In the genomic region with DNA sequence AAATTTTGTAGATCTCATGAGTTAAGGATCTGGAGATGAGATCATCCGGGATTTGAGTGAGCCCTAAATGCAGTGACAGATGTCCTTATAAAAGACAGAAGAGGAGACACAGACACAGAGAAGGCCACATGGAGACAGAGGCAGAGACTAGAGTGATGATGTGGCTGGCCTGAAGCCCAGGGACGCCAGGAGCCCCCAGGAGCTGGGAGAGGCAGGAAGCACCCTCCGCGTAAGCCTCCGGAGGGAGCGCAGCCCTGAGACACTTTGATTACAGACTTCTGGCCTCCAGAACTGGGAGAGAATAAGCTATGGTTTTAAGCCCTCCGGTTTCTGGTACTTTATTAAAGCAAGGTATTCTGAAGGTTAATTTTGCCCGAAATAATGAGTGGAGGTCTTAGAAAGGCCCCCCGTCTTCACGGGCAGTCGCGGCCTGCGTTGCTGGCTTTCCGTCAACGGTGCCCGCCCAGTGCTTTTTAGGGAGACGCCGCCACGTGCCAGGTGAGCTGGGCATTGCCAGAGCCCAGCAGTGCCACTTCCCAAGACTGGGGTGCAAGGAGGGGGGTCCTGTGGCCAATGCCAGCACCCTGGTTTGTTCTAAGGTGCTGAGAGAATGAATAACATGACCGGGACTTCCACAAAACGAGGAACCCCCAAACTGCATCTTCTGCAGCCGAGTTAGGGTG, we compare ENCODE assay signal across 30 cellular contexts. TPM values are rescaled to one million over a fixed set of nuclear protein-coding genes. Genes with fewer than 3 reads are reported as not detected.
DNase-seq lines count a peak whose midpoint lies in the region; ATAC-seq, FAIRE-seq and TF ChIP-seq lines count a peak whose summit lies in the region.
"Had no signal": no experiment of that assay in that cellular context is flagged by ENCODE, and none has a peak within 500 bp of the region (broad histone marks: within the 10 kb centered on the region; RNA-seq: fewer than 3 reads in every experiment).

No MANE protein-coding gene starts in this region.

- peak overlapping the region; percentile 94 for H3K27ac Mint-ChIP-seq in nephron progenitor cell
- peak overlapping the region in 1 of 2 donors; percentile 63 for H3K27ac Mint-ChIP-seq in activated naive CD4-positive, alpha-beta T cell treated with anti-CD3 and anti-CD28 coated beads, Interleukin-2, amount 50 U/mL, for 72 hours

- H3K36me3 Mint-ChIP-seq in nephron progenitor cell (ENCODE audit: low read depth): peaks cover 55% of the 10 kb centered on the region
- H3K36me3 Mint-ChIP-seq in activated naive CD4-positive, alpha-beta T cell treated with anti-CD3 and anti-CD28 coated beads, Interleukin-2, amount 50 U/mL, for 72 hours: peaks cover 11 to 17% of the 10 kb centered on the region in 2 donors

- TF ChIP-seq RAD21 in H1 (IDR thresholded peaks at IDR 0.05 in 1 of 2, conservative IDR thresholded peaks at IDR 0.05 in 1 of 2; ENCODE audit: low read depth in 2 of 2, low read length in 2 of 2): no peak

- DNase-seq in A673 (ENCODE audit: low spot score): peak; percentile 90
- no peak for DNase-seq in H1 (ENCODE audit: low read depth in 1 of 2, low spot score in 2 of 2)
- no peak for DNase-seq in nephron progenitor cell
- no peak for DNase-seq in activated naive CD4-positive, alpha-beta T cell treated with anti-CD3 and anti-CD28 coated beads, Interleukin-2, amount 50 U/mL, for 72 hours (ENCODE audit: low spot score in 2 of 2)
- DNase-seq in germinal center (ENCODE audit: low spot score): no peak
- DNase-seq in ovary: no peak
- DNase-seq: activated naive CD4-positive, alpha-beta T cell treated with Interleukin-2 at 50 U/mL for 16 hours; activated T-cell treated with anti-CD3 and anti-CD28 coated beads, Interleukin-2, amount 50 U/mL, for 1 hour; anterior cingulate cortex; caudate nucleus; DMS 273 treated with DMSO at 0.1 percent for 48 hours; hypothalamus; Karpas-422; lower lobe of right lung; NCI-H1048; NCI-H2029; NCI-H2227 treated with DMSO at 0.1 percent for 48 hours; NCI-H774; occipital lobe; SHP77; stimulated activated CD8-positive, alpha-beta memory T cell treated with anti-CD3 and anti-CD28 coated beads, Interleukin-4, amount 100 ng/mL, for 48 hours; SW 1271 had no signal

- H4K8ac ChIP-seq in H1 (ENCODE audit: extremely low read depth, insufficient read depth, low read length): peak overlapping the region; percentile 38; the same call in 1 of the 2 replicates

- H3K14ac ChIP-seq in H1 (ENCODE audit: insufficient read length): no peak overlapping the region

- no peak overlapping the region for H2BK5ac ChIP-seq in H1 (ENCODE audit: low read depth, low read length)

- H3K4me1 ChIP-seq in A673 (ENCODE audit: insufficient read depth, low read length, poor library complexity, severe bottlenecking): peaks cover 15% of the 10 kb centered on the region
- H3K4me1 ChIP-seq in HEK293 (ENCODE audit: control insufficient read depth, insufficient read depth, low read length): no peaks in the 10 kb centered on the region
- H3K4me1 ChIP-seq in H1 (replicated peaks in 1 of 4; ENCODE audit: control insufficient read depth in 3 of 4, insufficient read depth in 4 of 4, low read length in 3 of 4): peaks cover 0 to 8% (median 3%) of the 10 kb centered on the region in 4 experiments; a peak in 4 of 7 replicates
- no peaks in the 10 kb centered on the region for H3K4me1 ChIP-seq in ovary (ENCODE audit: insufficient read depth)

- H3K23ac ChIP-seq in H1 (ENCODE audit: insufficient read length): no peak overlapping the region

- no peaks in the 10 kb centered on the region for H3K9me3 ChIP-seq in A673 (ENCODE audit: low read depth, low read length, poor library complexity, severe bottlenecking)
- H3K9me3 ChIP-seq in HEK293 (ENCODE audit: control insufficient read depth, insufficient read depth, low read depth, low read length): no peaks in the 10 kb centered on the region
- H3K9me3 ChIP-seq in H1 (ENCODE audit: insufficient read depth in 2 of 2, low read depth in 1 of 2, low read length in 1 of 2): no peaks in the 10 kb centered on the region
- no peaks in the 10 kb centered on the region for H3K9me3 ChIP-seq in ovary
- H3K9me3 ChIP-seq: A549, lower lobe of right lung had no signal

- no peak overlapping the region for H3K4me3 Mint-ChIP-seq in nephron progenitor cell
- H3K4me3 Mint-ChIP-seq: CD14-positive monocyte had no signal

- no peak overlapping the region for H3K4me2 ChIP-seq in H1 (ENCODE audit: insufficient read depth in 1 of 2, low read depth in 2 of 2, low read length in 2 of 2)
- H3K4me2 ChIP-seq: A549 had no signal

- H3K79me1 ChIP-seq in H1 (ENCODE audit: low read depth, low read length): peaks cover 20% of the 10 kb centered on the region

- no peak overlapping the region for H4K5ac ChIP-seq in H1 (ENCODE audit: insufficient read length, low read depth, low read length)

- TF ChIP-seq POLR2A in H1 (IDR thresholded peaks at IDR 0.05; ENCODE audit: control extremely low read depth in 1 of 2, low read depth in 2 of 2, low read length in 2 of 2): no peak
- TF ChIP-seq POLR2A in ovary (IDR thresholded peaks at IDR 0.05): no peak

- H2BK20ac ChIP-seq in H1 (ENCODE audit: low read length): no peak overlapping the region

- H4K91ac ChIP-seq in H1 (replicated peaks; ENCODE audit: insufficient read length, low read length): no peak overlapping the region

- intact Hi-C loops in A673 (cut with micrococcal nuclease; ENCODE audit: unreplicated experiment) (no loop called here), ovary (cut with DNase I) (no loop called here)

- H3K56ac ChIP-seq in H1 (replicated peaks; ENCODE audit: insufficient read length, low read depth, low read length): no peak overlapping the region

- H3K27me3 Mint-ChIP-seq in nephron progenitor cell (ENCODE audit: low read depth, poor library complexity): no peaks in the 10 kb centered on the region

- no peak for FAIRE-seq in H1 (lab: Jason Lieb, UNC)
- FAIRE-seq: A549, HTR-8/SVneo, islet of Langerhans had no signal

- no peak overlapping the region for H2AK5ac ChIP-seq in H1 (ENCODE audit: low read depth, low read length)

- no peak overlapping the region for H2BK15ac ChIP-seq in H1 (ENCODE audit: low read length)

- peaks cover 11% of the 10 kb centered on the region for H3K4me1 Mint-ChIP-seq in nephron progenitor cell

- 92% methylated on average over 22 of the region's 22 CpGs; no CpG with 5 or more reads in 1 of the 2 experiments for WGBS in H1 (ENCODE audit: extremely low coverage in 1 of 2, insufficient coverage in 1 of 2, insufficient read length in 1 of 2, insufficient replicate concordance in 2 of 2, low coverage in 1 of 2, low lambda C conversion rate in 2 of 2, missing lambda C conversion rate in 1 of 2), 2 experiments
- WGBS in ovary, 3 donors: 92 to 94% (median 92%) methylated on average over 22 of the region's 22 CpGs

- no peak overlapping the region for H2BK12ac ChIP-seq in H1 (ENCODE audit: low read depth, low read length)

- H3K9ac ChIP-seq in H1 (replicated peaks in 1 of 4; ENCODE audit: extremely low read depth in 1 of 4, low read depth in 3 of 4, low read length in 3 of 4): no peak overlapping the region

- H2AFZ ChIP-seq in H1 (ENCODE audit: low read length): no peak overlapping the region

- H3K27ac ChIP-seq in A673 (ENCODE audit: low read depth, low read length, poor library complexity, severe bottlenecking): peak overlapping the region; percentile 61
- H3K27ac ChIP-seq in HEK293 (ENCODE audit: extremely low read depth, low read depth, low read length): no peak overlapping the region
- no peak overlapping the region for H3K27ac ChIP-seq in H1 (ENCODE audit: low read depth, low read length)
- H3K27ac ChIP-seq in ovary: no peak overlapping the region
- H3K27ac ChIP-seq: A549, dorsolateral prefrontal cortex, epithelial cell of prostate, lower lobe of right lung had no signal

- H3K27me3 ChIP-seq in A673 (replicated peaks; ENCODE audit: insufficient read depth, low read depth, low read length, poor library complexity) (no peaks in the 10 kb centered on the region), H1 (replicated peaks in 1 of 4; ENCODE audit: control insufficient read depth in 3 of 4, extremely low read depth in 1 of 4, insufficient read depth in 3 of 4, low read length in 3 of 4) (no peaks in the 10 kb centered on the region), ovary (no peaks in the 10 kb centered on the region)
- H3K27me3 ChIP-seq: dorsolateral prefrontal cortex had no signal

- H3K36me3 ChIP-seq in A673 (ENCODE audit: insufficient read depth, low read length, poor library complexity, severe bottlenecking) (peaks cover 28% of the 10 kb centered on the region), HEK293 (ENCODE audit: control insufficient read depth in 2 of 2, insufficient read depth in 1 of 2, low read length in 2 of 2) (peaks cover 20 to 42% of the 10 kb centered on the region in 2 experiments), H1 (ENCODE audit: control insufficient read depth in 2 of 4, insufficient read depth in 4 of 4, low read length in 3 of 4) (peaks cover 7 to 60% (median 27%) of the 10 kb centered on the region in 4 experiments; a peak in 7 of 8 replicates), ovary (no peaks in the 10 kb centered on the region)

- no peak overlapping the region for H2BK120ac ChIP-seq in H1 (replicated peaks; ENCODE audit: low read depth, low read length)

- CTCF ChIA-PET in A673 (lab: Charles Lee) (no interaction called here), HEK293 (lab: Yijun Ruan, JAX) (no interaction called here), H1 (lab: Charles Lee; ENCODE audit: partially characterized antibody) (no interaction called here)

- no peaks in the 10 kb centered on the region for H3K9me3 Mint-ChIP-seq in nephron progenitor cell
- H3K9me3 Mint-ChIP-seq in activated naive CD4-positive, alpha-beta T cell treated with anti-CD3 and anti-CD28 coated beads, Interleukin-2, amount 50 U/mL, for 72 hours: no peaks in the 10 kb centered on the region

- H3K4me3 ChIP-seq in A673 (ENCODE audit: low read depth, low read length, poor library complexity, severe bottlenecking) (peak overlapping the region; percentile 8), HEK293 (ENCODE audit: low read depth, low read length) (no peak overlapping the region), H1 (ENCODE audit: extremely low read depth in 1 of 4, insufficient read depth in 2 of 4, low read depth in 3 of 4, low read length in 4 of 4) (no peak overlapping the region), ovary (no peak overlapping the region)
- H3K4me3 ChIP-seq: A549, dorsolateral prefrontal cortex, lower lobe of right lung had no signal

- POLR2A ChIA-PET in A673 (lab: Charles Lee; ENCODE audit: low non-redundant PET) (no interaction called here), HEK293 (lab: Yijun Ruan, JAX) (no interaction called here), H1 (lab: Charles Lee; ENCODE audit: partially characterized antibody) (no interaction called here)

- no peak for ATAC-seq in HG02623 (IDR thresholded peaks at IDR 0.05; ENCODE audit: unreplicated experiment)
- no peak for ATAC-seq in activated naive CD4-positive, alpha-beta T cell treated with anti-CD3 and anti-CD28 coated beads, Interleukin-2, amount 50 U/mL, for 72 hours

- TF ChIP-seq EP300 in H1 (IDR thresholded peaks at IDR 0.05; ENCODE audit: borderline replicate concordance in 1 of 2, low read depth in 2 of 2, low read length in 2 of 2): no peak
- TF ChIP-seq EP300 in ovary (IDR thresholded peaks at IDR 0.05): no peak

- H3K23me2 ChIP-seq in H1 (ENCODE audit: low read depth, low read length): no peaks in the 10 kb centered on the region

- peaks cover 11 to 19% of the 10 kb centered on the region in 2 experiments for H4K20me1 ChIP-seq in H1 (replicated peaks in 1 of 2; ENCODE audit: control insufficient read depth in 1 of 2, insufficient read depth in 2 of 2, low read length in 2 of 2)

- no peak overlapping the region for H3K18ac ChIP-seq in H1 (ENCODE audit: extremely low read depth, low read length)

- H3K79me2 ChIP-seq in H1 (ENCODE audit: control insufficient read depth in 1 of 2, insufficient read depth in 2 of 2, low read length in 2 of 2): peaks cover 0 to 90% of the 10 kb centered on the region in 2 experiments; a peak in 3 of 4 replicates

- no peak for TF ChIP-seq CTCF in A673 (conservative IDR thresholded peaks at IDR 0.05; ENCODE audit: low read depth, low read length)
- TF ChIP-seq CTCF in HEK293 (tag by site-specific recombination; IDR thresholded peaks at IDR 0.05): no peak
- TF ChIP-seq CTCF in H1 (IDR thresholded peaks at IDR 0.05; ENCODE audit: control extremely low read depth in 1 of 3, insufficient read depth in 1 of 3, low read depth in 1 of 3, low read length in 3 of 3): no peak
- TF ChIP-seq CTCF in nephron progenitor cell (IDR thresholded peaks at IDR 0.05): no peak
- no peak for TF ChIP-seq CTCF in ovary (IDR thresholded peaks at IDR 0.05)

- H3K4ac ChIP-seq in H1 (replicated peaks; ENCODE audit: insufficient read length, low read depth, low read length): no peak overlapping the region

- no TSS peak for BruUV-seq in A673 (replicated peaks; lab: Mats Ljungman, UMichigan)

RNA-seq across cellular contexts. Expression of gene DHRSX, which starts 8.1 kb away (rescaled TPM):
- total RNA-seq in A673 (2021): 28.1 and 30.2 TPM in 2 replicates
- 29.1 and 35.1 TPM in 2 replicates for total RNA-seq in H1 (2021; fragmentation: NEBNext Ultra II Directional; extraction: Animal tissue kit (Norgen Biotek cat#: 25700))
- polyA plus RNA-seq in H1 (2011; rRNA removed): 43.4 and 46.8 TPM in 2 replicates
- 36.5 TPM for polyA plus RNA-seq in H1 (2011; cell fraction: cytosol; rRNA removed)
- 54.8 TPM for polyA plus RNA-seq in H1 (2011; cell fraction: nucleus; rRNA removed)
- polyA plus RNA-seq in H1 (2012, experiment 1 of 2): 29.2 to 34.0 TPM (median 33.8 TPM) in 4 replicates
- 30.9 TPM for polyA plus RNA-seq in H1 (2012, experiment 2 of 2)
- 22.1 TPM for polyA plus RNA-seq in H1 (2013, experiment 1 of 2)
- 23.6 TPM for polyA plus RNA-seq in H1 (2013, experiment 2 of 2)
- 51.6 and 57.5 TPM in 2 replicates for polyA minus RNA-seq in H1 (2011; rRNA and poly(A)+ RNA removed)
- 15.0 TPM for polyA minus RNA-seq in H1 (2011; cell fraction: cytosol; rRNA and poly(A)+ RNA removed)
- 45.8 TPM for polyA minus RNA-seq in H1 (2011; cell fraction: nucleus; rRNA and poly(A)+ RNA removed)
- total RNA-seq in activated naive CD4-positive, alpha-beta T cell treated with anti-CD3 and anti-CD28 coated beads, Interleukin-2, amount 50 U/mL, for 72 hours: 10 to 100 TPM; 16.4 to 16.6 TPM
- total RNA-seq in ovary: 10 to 100 TPM; 12.2 to 25.9 (median 20.4) TPM
- 10 to 100 TPM; 19.0 to 23.1 TPM for polyA plus RNA-seq in ovary

RNA-seq across cellular contexts. Expression of gene ZBED1, which starts 8.1 kb away (rescaled TPM):
- total RNA-seq in A673 (2021): 37.6 and 46.5 TPM in 2 replicates
- total RNA-seq in H1 (2021; fragmentation: NEBNext Ultra II Directional; extraction: Animal tissue kit (Norgen Biotek cat#: 25700)): 45.8 and 46.4 TPM in 2 replicates
- 28.5 and 41.4 TPM in 2 replicates for polyA plus RNA-seq in H1 (2011; rRNA removed)
- polyA plus RNA-seq in H1 (2011; cell fraction: cytosol; rRNA removed): 33.4 TPM
- polyA plus RNA-seq in H1 (2011; cell fraction: nucleus; rRNA removed): 34.7 TPM
- polyA plus RNA-seq in H1 (2012, experiment 1 of 2): 23.6 to 30.7 TPM (median 29.1 TPM) in 4 replicates
- polyA plus RNA-seq in H1 (2012, experiment 2 of 2): 29.3 TPM
- polyA plus RNA-seq in H1 (2013, experiment 1 of 2): 19.5 TPM
- 17.9 TPM for polyA plus RNA-seq in H1 (2013, experiment 2 of 2)
- polyA minus RNA-seq in H1 (2011; rRNA and poly(A)+ RNA removed): 29.9 and 30.2 TPM in 2 replicates
- polyA minus RNA-seq in H1 (2011; cell fraction: cytosol; rRNA and poly(A)+ RNA removed): 40.1 TPM
- polyA minus RNA-seq in H1 (2011; cell fraction: nucleus; rRNA and poly(A)+ RNA removed): 31.7 TPM
- total RNA-seq in activated naive CD4-positive, alpha-beta T cell treated with anti-CD3 and anti-CD28 coated beads, Interleukin-2, amount 50 U/mL, for 72 hours: 10 to 100 TPM; 19.2 to 33.4 TPM
- 10 to 100 TPM; 23.4 to 39.0 (median 25.9) TPM for total RNA-seq in ovary
- 10 to 100 TPM; 26.0 to 28.8 TPM for polyA plus RNA-seq in ovary
